Comparison of ENCODE assay signal across 10 cellular contexts in the genomic region with DNA sequence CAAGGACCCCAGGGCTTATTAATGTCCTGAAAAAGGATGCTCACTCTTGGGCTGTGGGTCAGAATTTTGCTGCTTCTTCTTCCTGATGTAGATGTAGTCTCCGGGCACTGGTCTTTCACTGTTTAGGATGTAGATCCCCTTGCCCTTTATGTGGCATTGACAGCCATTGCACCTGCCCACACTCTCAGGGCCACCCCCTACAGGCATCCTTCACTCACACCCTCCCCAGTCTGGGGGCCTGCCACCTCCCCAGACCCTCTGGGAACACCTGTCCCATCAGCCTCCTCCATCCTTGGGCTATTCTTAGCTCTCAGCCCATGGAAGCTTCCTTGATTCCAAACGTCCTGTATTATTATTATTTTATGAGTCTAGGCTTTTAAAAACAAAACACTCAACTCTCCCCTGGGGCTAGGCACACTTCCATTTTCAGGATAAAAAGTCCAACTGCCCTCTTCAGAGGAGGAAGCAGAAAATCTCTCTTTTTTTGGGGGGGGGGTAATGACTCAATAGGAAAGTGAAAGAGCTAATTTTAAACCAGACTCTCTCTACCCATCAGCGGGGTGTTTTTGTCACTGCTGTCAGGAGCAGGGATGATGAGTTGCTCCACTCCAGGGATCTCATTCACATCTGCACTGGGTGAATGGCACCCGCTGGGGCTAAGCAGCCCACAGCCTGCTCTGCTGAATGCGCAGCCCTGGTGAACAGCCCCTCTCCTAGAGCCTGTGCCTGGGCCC. TPM values are rescaled to one million over a fixed set of nuclear protein-coding genes. Genes with fewer than 3 reads are reported as not detected.
A peak's percentile ranks its signal among the peaks of the same experiment; 100 is the strongest.
DNase-seq lines count a peak whose midpoint lies in the region; ATAC-seq and TF ChIP-seq lines count a peak whose summit lies in the region.
"Had no signal": no experiment of that assay in that cellular context is flagged by ENCODE, and none has a peak within 500 bp of the region (broad histone marks: within the 10 kb centered on the region; RNA-seq: fewer than 3 reads in every experiment).

No MANE protein-coding gene starts in this region.

- peaks cover 14% of the 10 kb centered on the region for H3K9me3 Mint-ChIP-seq in activated T-helper 1 cell treated with anti-CD3 and anti-CD28 coated beads, Interleukin-12 subunit alpha, Interleukin-12 subunit beta, Interleukin-2, Interleukin-4 antibody, amounts not matched to agents 30 ng/mL and 10 ng/mL and 1 ng/mL, durations not matched to agents 14 hours and 24 hours and 36 hours
- peaks cover 11% of the 10 kb centered on the region for H3K9me3 Mint-ChIP-seq in CD8-positive, alpha-beta T cell

- peak; percentile 22 for DNase-seq in GM12864 (ENCODE audit: low read depth)
- no peak for DNase-seq in activated T-helper 1 cell treated with anti-CD3 and anti-CD28 coated beads, Interleukin-12 subunit alpha, Interleukin-12 subunit beta, Interleukin-2, Interleukin-4 antibody, amounts not matched to agents 30 ng/mL and 10 ng/mL and 1 ng/mL, durations not matched to agents 14 hours and 24 hours and 36 hours (ENCODE audit: low spot score)
- DNase-seq in effector memory CD4-positive, alpha-beta T cell = no peak
- DNase-seq in RKO (ENCODE audit: low spot score) = no peak
- no peak for DNase-seq in CD8-positive, alpha-beta T cell
- DNase-seq in T-helper 9 cell = no peak

- intact Hi-C loops in activated T-helper 1 cell treated with anti-CD3 and anti-CD28 coated beads, Interleukin-12 subunit alpha, Interleukin-12 subunit beta, Interleukin-2, Interleukin-4 antibody, amounts not matched to agents 30 ng/mL and 10 ng/mL and 1 ng/mL, durations not matched to agents 14 hours and 24 hours and 36 hours (cut with micrococcal nuclease) = loop anchor here (5.0 kb wide), 1 partner anchor 63 kb away; no protein-coding TSS in a partner anchor
- intact Hi-C loops in CD8-positive, alpha-beta T cell (cut with DNase I, micrococcal nuclease) = no loop called here

- CTCF ChIA-PET in CD8-positive, alpha-beta T cell (lab: Charles Lee) = interaction anchor here (1.7 kb wide), 1 partner anchor 508 kb away, joined by 5 read pairs; no protein-coding TSS in a partner anchor

- no peaks in the 10 kb centered on the region for H3K4me1 ChIP-seq in effector memory CD4-positive, alpha-beta T cell (ENCODE audit: control insufficient read depth, insufficient read depth, low read length, poor library complexity, severe bottlenecking)
- no peaks in the 10 kb centered on the region for H3K4me1 ChIP-seq in CD8-positive, alpha-beta T cell (ENCODE audit: insufficient read depth, low read length)

- no peak overlapping the region; the same call in 1 of the 2 replicates for H3K4me3 ChIP-seq in GM12864 (ENCODE audit: low read depth, low read length)
- H3K4me3 ChIP-seq in effector memory CD4-positive, alpha-beta T cell (ENCODE audit: insufficient read depth, low read depth, low read length, poor library complexity, severe bottlenecking) = no peak overlapping the region
- no peak overlapping the region for H3K4me3 ChIP-seq in CD8-positive, alpha-beta T cell (ENCODE audit: low read depth, low read length)

- H3K27ac ChIP-seq in effector memory CD4-positive, alpha-beta T cell (ENCODE audit: insufficient read depth, low read length, poor library complexity, severe bottlenecking) = no peak overlapping the region
- H3K27ac ChIP-seq in CD8-positive, alpha-beta T cell (ENCODE audit: low read depth, low read length) = no peak overlapping the region
- H3K27ac ChIP-seq: VCaP had no signal

- no peaks in the 10 kb centered on the region for H3K27me3 ChIP-seq in effector memory CD4-positive, alpha-beta T cell (replicated peaks; ENCODE audit: control insufficient read depth, insufficient read depth, low read length, poor library complexity, severe bottlenecking)
- H3K27me3 ChIP-seq in CD8-positive, alpha-beta T cell (ENCODE audit: insufficient read depth, low read length) = no peaks in the 10 kb centered on the region

- POLR2A ChIA-PET in CD8-positive, alpha-beta T cell (lab: Charles Lee) = no interaction called here

- H3K9me3 ChIP-seq in effector memory CD4-positive, alpha-beta T cell (ENCODE audit: control insufficient read depth, low read length) = no peaks in the 10 kb centered on the region
- no peaks in the 10 kb centered on the region for H3K9me3 ChIP-seq in CD8-positive, alpha-beta T cell (ENCODE audit: low read length)

- peak overlapping the region; percentile 23 for H3K4me3 Mint-ChIP-seq in activated T-helper 1 cell treated with anti-CD3 and anti-CD28 coated beads, Interleukin-12 subunit alpha, Interleukin-12 subunit beta, Interleukin-2, Interleukin-4 antibody, amounts not matched to agents 30 ng/mL and 10 ng/mL and 1 ng/mL, durations not matched to agents 14 hours and 24 hours and 36 hours
- H3K4me3 Mint-ChIP-seq in CD8-positive, alpha-beta T cell = no peak overlapping the region

- peak overlapping the region; percentile 28 for H3K27ac Mint-ChIP-seq in activated T-helper 1 cell treated with anti-CD3 and anti-CD28 coated beads, Interleukin-12 subunit alpha, Interleukin-12 subunit beta, Interleukin-2, Interleukin-4 antibody, amounts not matched to agents 30 ng/mL and 10 ng/mL and 1 ng/mL, durations not matched to agents 14 hours and 24 hours and 36 hours
- H3K27ac Mint-ChIP-seq in CD8-positive, alpha-beta T cell = no peak overlapping the region

- no peaks in the 10 kb centered on the region for H3K36me3 ChIP-seq in effector memory CD4-positive, alpha-beta T cell (ENCODE audit: control insufficient read depth, insufficient read depth, low read length)
- H3K36me3 ChIP-seq in CD8-positive, alpha-beta T cell (ENCODE audit: insufficient read depth, low read length) = no peaks in the 10 kb centered on the region

- peaks cover 27% of the 10 kb centered on the region for H3K4me1 Mint-ChIP-seq in activated T-helper 1 cell treated with anti-CD3 and anti-CD28 coated beads, Interleukin-12 subunit alpha, Interleukin-12 subunit beta, Interleukin-2, Interleukin-4 antibody, amounts not matched to agents 30 ng/mL and 10 ng/mL and 1 ng/mL, durations not matched to agents 14 hours and 24 hours and 36 hours (ENCODE audit: low read depth)
- peaks cover 2% of the 10 kb centered on the region for H3K4me1 Mint-ChIP-seq in CD8-positive, alpha-beta T cell (ENCODE audit: low read depth)

- TF ChIP-seq CTCF in GM12864 (IDR thresholded peaks at IDR 0.05; ENCODE audit: low read depth, low read length, missing control alignments) = no peak
- no peak for TF ChIP-seq CTCF in CD8-positive, alpha-beta T cell (IDR thresholded peaks at IDR 0.05)

- ATAC-seq in GM19372 (IDR thresholded peaks at IDR 0.05; ENCODE audit: low read depth, unreplicated experiment) = peak; percentile 75
- peak; percentile 65 for ATAC-seq in HG03159 (IDR thresholded peaks at IDR 0.05; ENCODE audit: unreplicated experiment)
- no peak for ATAC-seq in CD8-positive, alpha-beta T cell
- ATAC-seq: HCT116 had no signal

- peaks cover 19% of the 10 kb centered on the region for H3K27me3 Mint-ChIP-seq in activated T-helper 1 cell treated with anti-CD3 and anti-CD28 coated beads, Interleukin-12 subunit alpha, Interleukin-12 subunit beta, Interleukin-2, Interleukin-4 antibody, amounts not matched to agents 30 ng/mL and 10 ng/mL and 1 ng/mL, durations not matched to agents 14 hours and 24 hours and 36 hours (ENCODE audit: insufficient read depth)
- H3K27me3 Mint-ChIP-seq in CD8-positive, alpha-beta T cell (ENCODE audit: low read depth) = peaks cover 3% of the 10 kb centered on the region

- H3K36me3 Mint-ChIP-seq in activated T-helper 1 cell treated with anti-CD3 and anti-CD28 coated beads, Interleukin-12 subunit alpha, Interleukin-12 subunit beta, Interleukin-2, Interleukin-4 antibody, amounts not matched to agents 30 ng/mL and 10 ng/mL and 1 ng/mL, durations not matched to agents 14 hours and 24 hours and 36 hours (ENCODE audit: low read depth) = no peaks in the 10 kb centered on the region
- H3K36me3 Mint-ChIP-seq in CD8-positive, alpha-beta T cell = no peaks in the 10 kb centered on the region

RNA-seq across cellular contexts. Expression of a gene that starts 11.5 kb away (rescaled TPM):
- 0.34 and 0.69 TPM in 2 replicates for total RNA-seq in activated T-helper 1 cell treated with anti-CD3 and anti-CD28 coated beads, Interleukin-12 subunit alpha, Interleukin-12 subunit beta, Interleukin-2, Interleukin-4 antibody, amounts not matched to agents 30 ng/mL and 10 ng/mL and 1 ng/mL, durations not matched to agents 14 hours and 24 hours and 36 hours
- total RNA-seq in CD8-positive, alpha-beta T cell = not detected

RNA-seq across cellular contexts. Expression of a gene that starts 28.5 kb away (rescaled TPM):
- not detected in 2 replicates for total RNA-seq in activated T-helper 1 cell treated with anti-CD3 and anti-CD28 coated beads, Interleukin-12 subunit alpha, Interleukin-12 subunit beta, Interleukin-2, Interleukin-4 antibody, amounts not matched to agents 30 ng/mL and 10 ng/mL and 1 ng/mL, durations not matched to agents 14 hours and 24 hours and 36 hours
- total RNA-seq in CD8-positive, alpha-beta T cell = not detected
